In the genomic region with DNA sequence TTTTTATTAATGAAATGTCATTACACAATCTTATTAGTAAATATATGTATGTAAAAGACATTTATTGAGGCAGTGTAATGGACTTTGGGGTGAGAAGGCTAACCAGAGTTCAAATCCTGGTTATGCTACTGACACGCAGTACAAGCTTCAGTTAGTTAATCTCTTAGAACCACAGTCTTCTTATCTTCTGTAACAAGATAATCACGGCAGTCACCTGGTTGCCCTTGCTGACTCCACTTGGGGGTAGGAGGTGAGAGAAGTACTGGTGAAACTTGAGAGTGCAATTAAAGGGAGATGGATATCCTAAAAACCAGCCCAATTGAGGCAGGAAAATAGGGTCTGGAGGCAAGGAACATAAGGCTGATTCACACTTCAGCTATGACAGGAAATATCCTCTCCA, we compare ENCODE assay signal across 29 cellular contexts. TPM values are rescaled to one million over a fixed set of nuclear protein-coding genes. Genes with fewer than 3 reads are reported as not detected.
"Had no signal": no experiment of that assay in that cellular context is flagged by ENCODE, and none has a peak within 500 bp of the region (broad histone marks: within the 10 kb centered on the region; RNA-seq: fewer than 3 reads in every experiment).

No MANE protein-coding gene starts in this region.

- H3K36me3 Mint-ChIP-seq: activated naive CD8-positive, alpha-beta T cell had no signal

- H3K9me3 Mint-ChIP-seq: activated T-cell treated with anti-CD3 and anti-CD28 coated beads, Interleukin-2, amount 50 U/mL, for 72 hours; stimulated activated effector memory CD8-positive, alpha-beta T cell treated with anti-CD3 and anti-CD28 coated beads, Interleukin-12 subunit alpha, Interleukin-12 subunit beta, amount 100 ng/mL, for 72 hours; stimulated activated naive CD8-positive, alpha-beta T cell treated with anti-CD3 and anti-CD28 coated beads, Interleukin-15, Interleukin-2, amounts not matched to agents 100 ng/mL and 50 ng/mL, for 24 hours had no signal

- H3K27ac ChIP-seq: cardiac muscle cell, colonic mucosa, left lung, pancreas, prostate gland, skin epidermis, thoracic aorta, VCaP had no signal

- H3K27me3 ChIP-seq: cardiac muscle cell, colonic mucosa, pancreas had no signal

- H3K4me3 Mint-ChIP-seq: activated naive CD8-positive, alpha-beta T cell; activated T-cell treated with anti-CD3 and anti-CD28 coated beads, Interleukin-2, amount 50 U/mL, for 72 hours; brain; naive B cell; stimulated activated effector memory CD8-positive, alpha-beta T cell treated with anti-CD3 and anti-CD28 coated beads, Interleukin-12 subunit alpha, Interleukin-12 subunit beta, amount 100 ng/mL, for 72 hours; stimulated activated naive CD8-positive, alpha-beta T cell treated with anti-CD3 and anti-CD28 coated beads, Interleukin-15, Interleukin-2, amounts not matched to agents 100 ng/mL and 50 ng/mL, for 24 hours had no signal

- DNase-seq: activated CD4-positive, alpha-beta T cell treated with anti-CD3 and anti-CD28 coated beads for 4 hours; activated CD4-positive, alpha-beta T cell treated with anti-CD3 and anti-CD28 coated beads, Interleukin-2, amount 50 U/mL, for 4 hours; activated naive CD4-positive, alpha-beta T cell treated with Interleukin-2 at 50 U/mL for 16 hours; activated T-cell treated with anti-CD3 and anti-CD28 coated beads for 4 hours; activated T-cell treated with anti-CD3 and anti-CD28 coated beads, Interleukin-2, amount 50 U/mL, for 72 hours; aorta; cerebellar nuclear complex; colonic mucosa; effector CD8-positive, alpha-beta T cell; foreskin fibroblast; left lung; naive B cell; nucleus accumbens; pancreas; retina; stimulated activated CD4-positive, alpha-beta T cell treated with anti-CD3 and anti-CD28 coated beads, Interleukin-4, amount 100 ng/mL, for 24 hours; T-helper 2 cell; trophoblast cell had no signal

- H3K9me3 ChIP-seq: colonic mucosa, left lung, pancreas, prostate gland, thoracic aorta had no signal

- H3K27ac Mint-ChIP-seq: activated naive CD8-positive, alpha-beta T cell; activated T-cell treated with anti-CD3 and anti-CD28 coated beads, Interleukin-2, amount 50 U/mL, for 72 hours; brain; naive B cell; stimulated activated effector memory CD8-positive, alpha-beta T cell treated with anti-CD3 and anti-CD28 coated beads, Interleukin-12 subunit alpha, Interleukin-12 subunit beta, amount 100 ng/mL, for 72 hours; stimulated activated naive CD8-positive, alpha-beta T cell treated with anti-CD3 and anti-CD28 coated beads, Interleukin-15, Interleukin-2, amounts not matched to agents 100 ng/mL and 50 ng/mL, for 24 hours had no signal

- ATAC-seq: activated T-cell treated with anti-CD3 and anti-CD28 coated beads, Interleukin-2, amount 50 U/mL, for 72 hours; left lung; pancreas; sciatic nerve; stimulated activated effector memory CD8-positive, alpha-beta T cell treated with anti-CD3 and anti-CD28 coated beads, Interleukin-12 subunit alpha, Interleukin-12 subunit beta, amount 100 ng/mL, for 72 hours had no signal

- H3K4me1 ChIP-seq: colonic mucosa, left lung, pancreas, prostate gland had no signal

- H3K4me3 ChIP-seq: cardiac muscle cell, colonic mucosa, left lung, lung, pancreas, prostate gland, skin epidermis, thoracic aorta had no signal

- H3K4me1 Mint-ChIP-seq: stimulated activated effector memory CD8-positive, alpha-beta T cell treated with anti-CD3 and anti-CD28 coated beads, Interleukin-12 subunit alpha, Interleukin-12 subunit beta, amount 100 ng/mL, for 72 hours had no signal

- H3K27me3 Mint-ChIP-seq: brain had no signal

- H3K36me3 ChIP-seq: cardiac muscle cell, colonic mucosa, left lung, pancreas, prostate gland, thoracic aorta had no signal

RNA-seq across cellular contexts. Expression of a gene that starts 21.2 kb away (rescaled TPM):
- total RNA-seq: thoracic aorta had no signal
- polyA plus RNA-seq: aorta had no signal
